ENCODE assay signal across 20 cellular contexts in genomic region chr16:84879569-84880487, GRCh38.
A peak's percentile ranks its signal among the peaks of the same experiment; 100 is the strongest.
DNase-seq lines count a peak whose midpoint lies in the region; ATAC-seq, FAIRE-seq and TF ChIP-seq lines count a peak whose summit lies in the region.
"Had no signal": no experiment of that assay in that cellular context is flagged by ENCODE, and none has a peak within 500 bp of the region (broad histone marks: within the 10 kb centered on the region; RNA-seq: fewer than 3 reads in every experiment).

No MANE protein-coding gene starts in this region.

- intact Hi-C loops in mucosa of descending colon (cut with DNase I, micrococcal nuclease), result no loop called here

- H3K36me3 ChIP-seq in CD8-positive, alpha-beta memory T cell (ENCODE audit: insufficient read depth, low read length), result no peaks in the 10 kb centered on the region
- H3K36me3 ChIP-seq in bronchial epithelial cell (ENCODE audit: control insufficient read depth, insufficient read depth, low read length) (no peaks in the 10 kb centered on the region), mucosa of descending colon (ENCODE audit: low read depth) (no peaks in the 10 kb centered on the region)

- no peaks in the 10 kb centered on the region for H3K9me3 Mint-ChIP-seq in CD8-positive, alpha-beta memory T cell
- H3K9me3 Mint-ChIP-seq: activated CD4-positive, alpha-beta memory T cell treated with anti-CD3 and anti-CD28 coated beads, Interleukin-2, amount 10 ng/mL, durations not matched to agents 7 days and 5 days; stimulated activated naive CD8-positive, alpha-beta T cell treated with anti-CD3 and anti-CD28 coated beads, Interleukin-15, Interleukin-2, amounts not matched to agents 100 ng/mL and 50 ng/mL, for 24 hours had no signal

- H3K36me3 Mint-ChIP-seq in CD8-positive, alpha-beta memory T cell, result no peaks in the 10 kb centered on the region

- ATAC-seq in mucosa of descending colon, result peak; percentile 66
- ATAC-seq in GM21423 (IDR thresholded peaks at IDR 0.05; ENCODE audit: unreplicated experiment), result no peak
- ATAC-seq: heart right ventricle had no signal

- H3K9me3 ChIP-seq in CD8-positive, alpha-beta memory T cell (ENCODE audit: low read length), result no peaks in the 10 kb centered on the region
- H3K9me3 ChIP-seq in mucosa of descending colon, result no peaks in the 10 kb centered on the region
- H3K9me3 ChIP-seq: Caco-2, heart right ventricle had no signal

- FAIRE-seq in bronchial epithelial cell (lab: Jason Lieb, UNC), result no peak
- FAIRE-seq: colon, H1 had no signal

- TF ChIP-seq CTCF in bronchial epithelial cell (IDR thresholded peaks at IDR 0.05; ENCODE audit: insufficient read depth, low read length, severe bottlenecking), result no peak
- TF ChIP-seq CTCF in mucosa of descending colon (IDR thresholded peaks at IDR 0.05), result no peak
- no peak for TF ChIP-seq CTCF in GM10248 (IDR thresholded peaks at IDR 0.05; ENCODE audit: control extremely low read depth, extremely low read depth, low read depth, missing control alignments)

- POLR2A ChIA-PET in CD8-positive, alpha-beta memory T cell (lab: Charles Lee), result no interaction called here
- POLR2A ChIA-PET in GM10248 (lab: Yijun Ruan, JAX), result no interaction called here

- DNase-seq in CD8-positive, alpha-beta memory T cell, result no peak
- DNase-seq in HT1080 (ENCODE audit: low read depth), result peak; percentile 15
- DNase-seq in bronchial epithelial cell (ENCODE audit: low read depth), result peak; percentile 85
- peak in 1 of 3 donors; percentile 20 for DNase-seq in mucosa of descending colon
- no peak for DNase-seq in GM10248 (ENCODE audit: extremely low spot score)
- DNase-seq in NCI-H2107 treated with DMSO at 0.1 percent for 48 hours (lab: John Stamatoyannopoulos, UW; ENCODE audit: unreplicated experiment), result no peak
- no peak for DNase-seq in D341Med (ENCODE audit: low spot score)
- DNase-seq: activated CD4-positive, alpha-beta memory T cell treated with anti-CD3 and anti-CD28 coated beads, Interleukin-2, amount 10 ng/mL, durations not matched to agents 7 days and 5 days; amniotic stem cell; erythroblast; heart right ventricle; Kasumi-1; NCI-H1930; NCI-H526; SHP77 had no signal

- CTCF ChIA-PET in CD8-positive, alpha-beta memory T cell (lab: Charles Lee), result no interaction called here
- CTCF ChIA-PET in GM10248 (lab: Yijun Ruan, JAX), result no interaction called here

- no peaks in the 10 kb centered on the region for H3K27me3 ChIP-seq in CD8-positive, alpha-beta memory T cell (ENCODE audit: insufficient read depth, low read length, poor library complexity, severe bottlenecking)
- no peaks in the 10 kb centered on the region for H3K27me3 ChIP-seq in bronchial epithelial cell (ENCODE audit: control insufficient read depth, insufficient read depth, low read length)
- H3K27me3 ChIP-seq: heart right ventricle had no signal

- H3K27ac Mint-ChIP-seq in CD8-positive, alpha-beta memory T cell, result no peak overlapping the region
- H3K27ac Mint-ChIP-seq: activated CD4-positive, alpha-beta memory T cell treated with anti-CD3 and anti-CD28 coated beads, Interleukin-2, amount 10 ng/mL, durations not matched to agents 7 days and 5 days; stimulated activated naive CD8-positive, alpha-beta T cell treated with anti-CD3 and anti-CD28 coated beads, Interleukin-15, Interleukin-2, amounts not matched to agents 100 ng/mL and 50 ng/mL, for 24 hours had no signal

- H3K4me3 Mint-ChIP-seq in CD8-positive, alpha-beta memory T cell, result no peak overlapping the region
- H3K4me3 Mint-ChIP-seq: activated CD4-positive, alpha-beta memory T cell treated with anti-CD3 and anti-CD28 coated beads, Interleukin-2, amount 10 ng/mL, durations not matched to agents 7 days and 5 days; stimulated activated naive CD8-positive, alpha-beta T cell treated with anti-CD3 and anti-CD28 coated beads, Interleukin-15, Interleukin-2, amounts not matched to agents 100 ng/mL and 50 ng/mL, for 24 hours had no signal

- peak overlapping the region; percentile 67 for H3K27ac ChIP-seq in CD8-positive, alpha-beta memory T cell (ENCODE audit: low read depth, low read length)
- H3K27ac ChIP-seq: heart right ventricle had no signal

- H3K27me3 Mint-ChIP-seq in CD8-positive, alpha-beta memory T cell, result peaks cover 7 to 29% of the 10 kb centered on the region in 2 donors

- no peaks in the 10 kb centered on the region for H3K4me1 ChIP-seq in CD8-positive, alpha-beta memory T cell (ENCODE audit: insufficient read depth, low read length)
- no peaks in the 10 kb centered on the region for H3K4me1 ChIP-seq in mucosa of descending colon (ENCODE audit: low read depth)
- H3K4me1 ChIP-seq: Caco-2 had no signal

- H3K4me3 ChIP-seq in CD8-positive, alpha-beta memory T cell (ENCODE audit: low read length), result no peak overlapping the region
- H3K4me3 ChIP-seq in bronchial epithelial cell (ENCODE audit: low read depth, low read length) (no peak overlapping the region), mucosa of descending colon (no peak overlapping the region)
- H3K4me3 ChIP-seq: heart right ventricle had no signal

- peaks cover 0 to 1% (median 0%) of the 10 kb centered on the region in 3 donors for H3K4me1 Mint-ChIP-seq in CD8-positive, alpha-beta memory T cell

Comparison
In these comparisons a context has a peak if more than half of its experiments do, and no peak if none do; other contexts are left out.
1. DNase-seq: peak in HT1080 (single experiment) and bronchial epithelial cell (single experiment); none in CD8-positive, alpha-beta memory T cell (0 of 5), GM10248 (single experiment), NCI-H2107 treated with DMSO at 0.1 percent for 48 hours (single experiment) and D341Med (single experiment).